6 cellular contexts compared by ENCODE assay signal in genomic region chr11:118998388-118998717, GRCh38. TPM values are rescaled to one million over a fixed set of nuclear protein-coding genes. Genes with fewer than 3 reads are reported as not detected.
A peak's percentile ranks its signal among the peaks of the same experiment; 100 is the strongest.
DNase-seq lines count a peak whose midpoint lies in the region; ATAC-seq and TF ChIP-seq lines count a peak whose summit lies in the region.

No MANE protein-coding gene starts in this region.

- H3K9me3 Mint-ChIP-seq in osteocyte (ENCODE audit: unreplicated experiment) = no peaks in the 10 kb centered on the region

- no peaks in the 10 kb centered on the region for H3K27me3 Mint-ChIP-seq in osteocyte (ENCODE audit: unreplicated experiment)

- DNase-seq in A673 (ENCODE audit: low spot score) (no peak), caudate nucleus (lab: John Stamatoyannopoulos, UW) (peak in 5 of 61 donors; percentile 25 to 64 (median 41)), osteocyte (ENCODE audit: extremely low spot score, unreplicated experiment) (no peak)
- no peak for DNase-seq in stimulated activated CD4-positive, alpha-beta T cell treated with anti-CD3 and anti-CD28 coated beads, Interleukin-1b, Interleukin-23, amount 100 ng/mL, for 48 hours

- H3K9me3 ChIP-seq in A673 (ENCODE audit: low read depth, low read length, poor library complexity, severe bottlenecking) = no peaks in the 10 kb centered on the region

- ATAC-seq in HG03066 (IDR thresholded peaks at IDR 0.05; ENCODE audit: low read depth, unreplicated experiment) (peak; percentile 21), GM21737 (IDR thresholded peaks at IDR 0.05; ENCODE audit: unreplicated experiment) (no peak)

- CTCF ChIA-PET in A673 (lab: Charles Lee) = no interaction called here

- peak overlapping the region; percentile 95 for H3K4me3 Mint-ChIP-seq in osteocyte (ENCODE audit: unreplicated experiment)

- peaks cover 14% of the 10 kb centered on the region for H3K4me1 ChIP-seq in A673 (ENCODE audit: insufficient read depth, low read length, poor library complexity, severe bottlenecking)

- peaks cover 28% of the 10 kb centered on the region for H3K4me1 Mint-ChIP-seq in osteocyte (ENCODE audit: unreplicated experiment)

- BruUV-seq in A673 (replicated peaks; lab: Mats Ljungman, UMichigan) = no TSS peak

- peak overlapping the region; percentile 92 for H3K27ac Mint-ChIP-seq in osteocyte (ENCODE audit: unreplicated experiment)

- H3K4me3 ChIP-seq in A673 (ENCODE audit: low read depth, low read length, poor library complexity, severe bottlenecking) = peak overlapping the region; percentile 79

- intact Hi-C loops in A673 (cut with micrococcal nuclease; ENCODE audit: unreplicated experiment) = no loop called here

- peaks cover 32% of the 10 kb centered on the region for H3K36me3 ChIP-seq in A673 (ENCODE audit: insufficient read depth, low read length, poor library complexity, severe bottlenecking)

- H3K36me3 Mint-ChIP-seq in osteocyte (ENCODE audit: unreplicated experiment) = peaks cover 17% of the 10 kb centered on the region

- H3K27me3 ChIP-seq in A673 (replicated peaks; ENCODE audit: insufficient read depth, low read depth, low read length, poor library complexity) = no peaks in the 10 kb centered on the region

- TF ChIP-seq CTCF in A673 (conservative IDR thresholded peaks at IDR 0.05; ENCODE audit: low read depth, low read length) (no peak), osteocyte (IDR thresholded peaks at IDR 0.05) (no peak)

- POLR2A ChIA-PET in A673 (lab: Charles Lee; ENCODE audit: low non-redundant PET) = interaction anchor here (0.8 kb wide), 1 partner anchor 323 kb away, joined by 5 read pairs; no protein-coding TSS in a partner anchor

- H3K27ac ChIP-seq in A673 (ENCODE audit: low read depth, low read length, poor library complexity, severe bottlenecking) (peak overlapping the region; percentile 67), caudate nucleus (ENCODE audit: low read depth, low read length) (peak overlapping the region; percentile 68)

RNA-seq across cellular contexts. Expression of gene CENATAC, which starts 0.4 kb away (rescaled TPM):
- 56.7 and 57.4 TPM in 2 replicates for total RNA-seq in A673 (2021)
- total RNA-seq in osteocyte = 31.6 and 32.7 TPM in 2 replicates

RNA-seq across cellular contexts. Expression of gene RPS25, which starts 19.8 kb away (rescaled TPM):
- 1,091 and 1,176 TPM in 2 replicates for total RNA-seq in A673 (2021)
- total RNA-seq in osteocyte = 933 and 949 TPM in 2 replicates

RNA-seq across cellular contexts. Expression of gene TRAPPC4, which starts 20.2 kb away (rescaled TPM):
- total RNA-seq in A673 (2021) (73.0 and 81.2 TPM in 2 replicates), osteocyte (71.4 and 75.3 TPM in 2 replicates)

RNA-seq across cellular contexts. Expression of gene FOXR1, which starts 26.8 kb away (rescaled TPM):
- total RNA-seq in A673 (2021) (not detected in 2 replicates), osteocyte (not detected in 2 replicates)

RNA-seq across cellular contexts. Expression of gene SLC37A4, which starts 32.3 kb away (rescaled TPM):
- total RNA-seq in A673 (2021) (49.3 and 54.6 TPM in 2 replicates), osteocyte (15.6 and 16.3 TPM in 2 replicates)
